ENCODE assay signal across 10 cellular contexts in genomic region chr19:2185734-2186070, GRCh38. TPM values are rescaled to one million over a fixed set of nuclear protein-coding genes. Genes with fewer than 3 reads are reported as not detected.
DNase-seq lines count a peak whose midpoint lies in the region; ATAC-seq and TF ChIP-seq lines count a peak whose summit lies in the region.
"Had no signal": no experiment of that assay in that cellular context is flagged by ENCODE, and none has a peak within 500 bp of the region (broad histone marks: within the 10 kb centered on the region; RNA-seq: fewer than 3 reads in every experiment).

No MANE protein-coding gene starts in this region.

- TF ChIP-seq CTCF in WTC11 (IDR thresholded peaks at IDR 0.05) (no peak), fibroblast of villous mesenchyme (IDR thresholded peaks at IDR 0.05; ENCODE audit: insufficient read depth, low read depth, low read length) (no peak), progenitor cell of endocrine pancreas (IDR thresholded peaks at IDR 0.05; ENCODE audit: unreplicated experiment) (no peak), transverse colon (IDR thresholded peaks at IDR 0.05) (no peak)

- H3K4me1 Mint-ChIP-seq in WTC11 (no peaks in the 10 kb centered on the region), progenitor cell of endocrine pancreas (ENCODE audit: low read depth) (peaks cover 3% of the 10 kb centered on the region)
- peaks cover 3% of the 10 kb centered on the region for H3K4me1 Mint-ChIP-seq in activated CD4-positive, alpha-beta memory T cell treated with anti-CD3 and anti-CD28 coated beads for 36 hours (ENCODE audit: low read depth)

- H3K4me1 ChIP-seq in transverse colon, result peaks cover 20 to 42% (median 28%) of the 10 kb centered on the region in 4 donors

- peak overlapping the region; percentile 93; the same call in 1 of the 2 replicates for H3K27ac Mint-ChIP-seq in WTC11
- H3K27ac Mint-ChIP-seq in progenitor cell of endocrine pancreas, result peak overlapping the region; percentile 78
- no peak overlapping the region for H3K27ac Mint-ChIP-seq in activated CD4-positive, alpha-beta memory T cell treated with anti-CD3 and anti-CD28 coated beads for 36 hours
- H3K27ac Mint-ChIP-seq: CD8-positive, alpha-beta T cell had no signal

- H3K4me3 Mint-ChIP-seq in WTC11 (no peak overlapping the region), progenitor cell of endocrine pancreas (ENCODE audit: low read depth) (no peak overlapping the region)
- no peak overlapping the region for H3K4me3 Mint-ChIP-seq in activated CD4-positive, alpha-beta memory T cell treated with anti-CD3 and anti-CD28 coated beads for 36 hours
- H3K4me3 Mint-ChIP-seq: CD8-positive, alpha-beta T cell had no signal

- H3K36me3 Mint-ChIP-seq in WTC11 (peaks cover 29% of the 10 kb centered on the region), progenitor cell of endocrine pancreas (ENCODE audit: insufficient read depth) (peaks cover 11% of the 10 kb centered on the region)
- H3K36me3 Mint-ChIP-seq in activated CD4-positive, alpha-beta memory T cell treated with anti-CD3 and anti-CD28 coated beads for 36 hours, result peaks cover 32% of the 10 kb centered on the region

- ATAC-seq in WTC11, result no peak
- ATAC-seq: CD8-positive, alpha-beta T cell had no signal

- H3K9me3 Mint-ChIP-seq in WTC11, result no peaks in the 10 kb centered on the region
- no peaks in the 10 kb centered on the region for H3K9me3 Mint-ChIP-seq in progenitor cell of endocrine pancreas (ENCODE audit: low read depth)
- H3K9me3 Mint-ChIP-seq in activated CD4-positive, alpha-beta memory T cell treated with anti-CD3 and anti-CD28 coated beads for 36 hours, result no peaks in the 10 kb centered on the region
- H3K9me3 Mint-ChIP-seq: CD8-positive, alpha-beta T cell had no signal

- H3K27me3 Mint-ChIP-seq in WTC11 (ENCODE audit: low read depth) (no peaks in the 10 kb centered on the region), progenitor cell of endocrine pancreas (no peaks in the 10 kb centered on the region)
- no peaks in the 10 kb centered on the region for H3K27me3 Mint-ChIP-seq in activated CD4-positive, alpha-beta memory T cell treated with anti-CD3 and anti-CD28 coated beads for 36 hours

- no peaks in the 10 kb centered on the region for H3K27me3 ChIP-seq in transverse colon

- WGBS in transverse colon (ENCODE audit: low coverage in 1 of 2), 2 donors, result 62 to 83% methylated on average over 1 to 11 of the region's 11 CpGs

- H3K9me3 ChIP-seq in transverse colon, result no peaks in the 10 kb centered on the region

- CTCF ChIA-PET in WTC11 (lab: Charles Lee), result interaction anchor here (2.6 kb wide), 1 partner anchor 13 kb away, joined by 18 read pairs; no protein-coding TSS in a partner anchor
- CTCF ChIA-PET in activated CD4-positive, alpha-beta memory T cell treated with anti-CD3 and anti-CD28 coated beads for 36 hours (lab: Charles Lee), result interaction anchor here (0.5 kb wide), 1 partner anchor 211 kb away, joined by 3 read pairs; no protein-coding TSS in a partner anchor

- no peak for TF ChIP-seq EP300 in transverse colon (IDR thresholded peaks at IDR 0.05; ENCODE audit: low read depth)

- H3K4me3 ChIP-seq in fibroblast of villous mesenchyme (ENCODE audit: low read depth, low read length) (peak overlapping the region; percentile 14), transverse colon (no peak overlapping the region)
- H3K4me3 ChIP-seq: SK-N-MC had no signal

- TF ChIP-seq POLR2A in transverse colon (IDR thresholded peaks at IDR 0.05), result no peak

- in situ Hi-C loops in transverse colon (cut with MboI; ENCODE audit: low pct_ligation_motif_present in 1 of 4, low pct_unique_long_range_greater_than_20kb in 1 of 4, low sequenced_read_pairs in 3 of 4) (no loop called here), KBM-7 (cut with MboI; ENCODE audit: low pct_unique_long_range_greater_than_20kb, low sequenced_read_pairs) (no loop called here)

- POLR2A ChIA-PET in WTC11 (lab: Charles Lee), result no interaction called here
- POLR2A ChIA-PET in activated CD4-positive, alpha-beta memory T cell treated with anti-CD3 and anti-CD28 coated beads for 36 hours (lab: Charles Lee), result no interaction called here

- DNase-seq in WTC11 (ENCODE audit: low spot score) (no peak), fibroblast of villous mesenchyme (ENCODE audit: low read depth) (no peak), progenitor cell of endocrine pancreas (ENCODE audit: low spot score, unreplicated experiment) (no peak), transverse colon (no peak), KBM-7 (no peak), LoVo (ENCODE audit: low spot score) (no peak)
- DNase-seq in activated CD4-positive, alpha-beta memory T cell treated with anti-CD3 and anti-CD28 coated beads for 36 hours, result no peak
- DNase-seq: activated gamma-delta T cell treated with Interleukin-2 at 50 U/mL for 16 hours; CD8-positive, alpha-beta T cell had no signal

- intact Hi-C loops in transverse colon (cut with DNase I; ENCODE audit: low total_unique reads), result no loop called here
- intact Hi-C loops in activated CD4-positive, alpha-beta memory T cell treated with anti-CD3 and anti-CD28 coated beads for 36 hours (cut with micrococcal nuclease), result no loop called here

- H3K36me3 ChIP-seq in transverse colon, result peaks cover 0 to 4% (median 0%) of the 10 kb centered on the region in 4 donors

- peak overlapping the region; percentile 66 to 84 (median 78) for H3K27ac ChIP-seq in transverse colon
- H3K27ac ChIP-seq: SK-N-MC had no signal

TF ChIP-seq in WTC11, 78 proteins besides CTCF, POLR2A, EP300 and RAD21:
- TF ChIP-seq NFATC4 (CRISPR knock-in tag; IDR thresholded peaks at IDR 0.05) (no peak), STAT6 (CRISPR knock-in tag; conservative IDR thresholded peaks at IDR 0.05; ENCODE audit: low read depth) (no peak)

RNA-seq across cellular contexts. Expression of gene DOT1L, which starts 22.0 kb away (rescaled TPM):
- total RNA-seq in WTC11 (2021) (99.2 to 111 TPM (median 103 TPM) in 3 replicates), fibroblast of villous mesenchyme (5.6 and 8.4 TPM in 2 replicates), progenitor cell of endocrine pancreas (102 and 106 TPM in 2 replicates), transverse colon (100 to 1,000 TPM in 1 of 4 donors, 10 to 100 TPM in 3; 27.3 to 122 (median 47.0) TPM)
- total RNA-seq in activated CD4-positive, alpha-beta memory T cell treated with anti-CD3 and anti-CD28 coated beads for 36 hours, result 10 to 100 TPM; 50.2 to 53.7 TPM

RNA-seq across cellular contexts. Expression of gene AP3D1, which starts 34.3 kb away (rescaled TPM):
- total RNA-seq in WTC11 (2021) (160 to 190 TPM (median 163 TPM) in 3 replicates), fibroblast of villous mesenchyme (122 and 140 TPM in 2 replicates), progenitor cell of endocrine pancreas (123 and 131 TPM in 2 replicates), transverse colon (100 to 1,000 TPM; 101 to 189 (median 152) TPM)
- 10 to 100 TPM; 84.6 to 89.1 TPM for total RNA-seq in activated CD4-positive, alpha-beta memory T cell treated with anti-CD3 and anti-CD28 coated beads for 36 hours

RNA-seq across cellular contexts. Expression of gene PLEKHJ1, which starts 50.4 kb away (rescaled TPM):
- 164 to 189 TPM (median 167 TPM) in 3 replicates for total RNA-seq in WTC11 (2021)
- 43.6 and 46.4 TPM in 2 replicates for total RNA-seq in fibroblast of villous mesenchyme
- 116 and 119 TPM in 2 replicates for total RNA-seq in progenitor cell of endocrine pancreas
- 100 to 1,000 TPM; 184 to 332 (median 254) TPM for total RNA-seq in transverse colon
- total RNA-seq in activated CD4-positive, alpha-beta memory T cell treated with anti-CD3 and anti-CD28 coated beads for 36 hours, result 10 to 100 TPM; 60.8 to 64.0 TPM

RNA-seq across cellular contexts. Expression of gene SF3A2, which starts 50.9 kb away (rescaled TPM):
- 167 to 184 TPM (median 169 TPM) in 3 replicates for total RNA-seq in WTC11 (2021)
- total RNA-seq in fibroblast of villous mesenchyme, result 24.6 and 25.1 TPM in 2 replicates
- total RNA-seq in progenitor cell of endocrine pancreas, result 152 and 156 TPM in 2 replicates
- 10 to 100 TPM; 35.8 to 54.6 (median 41.6) TPM for total RNA-seq in transverse colon
- total RNA-seq in activated CD4-positive, alpha-beta memory T cell treated with anti-CD3 and anti-CD28 coated beads for 36 hours, result 100 to 1,000 TPM; 123 to 134 TPM
